ENCODE assay signal across 8 cellular contexts in the genomic region with DNA sequence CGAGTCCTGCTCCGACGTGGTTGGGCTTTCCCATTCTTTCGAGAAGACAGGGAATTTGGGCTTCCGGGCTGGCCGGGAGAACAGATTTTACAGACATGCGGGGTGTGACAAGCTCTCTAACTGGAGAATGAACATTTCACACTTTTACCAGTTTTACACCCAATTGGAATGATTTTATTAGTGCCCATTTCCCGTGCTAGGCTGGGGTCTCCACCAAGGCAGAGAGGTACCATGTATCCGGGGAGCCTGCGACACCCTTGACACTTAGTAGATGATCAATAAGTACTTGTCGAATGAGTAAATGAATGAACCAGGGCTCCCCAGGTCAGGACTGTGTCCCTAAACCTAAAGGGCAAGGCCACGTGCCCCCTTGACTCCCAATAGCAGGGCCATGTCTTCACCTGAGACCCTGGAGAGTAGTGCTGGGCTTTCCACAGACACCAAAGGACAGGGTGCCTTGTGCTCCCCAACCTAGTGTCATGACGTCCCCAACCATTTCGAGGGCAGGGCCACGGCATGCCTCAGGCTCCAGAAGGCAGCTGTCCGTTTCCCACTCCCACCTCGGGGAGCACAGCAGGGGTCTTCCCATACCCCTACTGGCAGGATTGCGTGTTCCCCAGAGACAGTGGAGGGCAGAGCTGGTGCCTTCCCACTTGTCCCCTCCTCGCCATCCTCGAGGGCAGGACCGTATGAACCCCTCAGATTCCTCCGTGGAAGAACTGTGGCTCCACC. TPM values are rescaled to one million over a fixed set of nuclear protein-coding genes. Genes with fewer than 3 reads are reported as not detected.
A peak's percentile ranks its signal among the peaks of the same experiment; 100 is the strongest.
DNase-seq lines count a peak whose midpoint lies in the region; ATAC-seq and TF ChIP-seq lines count a peak whose summit lies in the region.

No MANE protein-coding gene starts in this region.

- 13 to 17% (median 14%) methylated on average over 14 to 22 of the region's 22 CpGs for WGBS in spleen, 5 donors

- peaks cover 36% of the 10 kb centered on the region for H3K4me1 ChIP-seq in Caco-2
- H3K4me1 ChIP-seq in iPS-15b (ENCODE audit: control insufficient read depth, insufficient read depth, low read length) = no peaks in the 10 kb centered on the region
- peaks cover 30 to 86% (median 63%) of the 10 kb centered on the region in 6 donors for H3K4me1 ChIP-seq in spleen

- peak overlapping the region; percentile 70 for H3K9ac ChIP-seq in iPS-15b (ENCODE audit: low read depth, low read length)

- no peak for TF ChIP-seq POLR2A in spleen (IDR thresholded peaks at IDR 0.05)

- H3K4me3 ChIP-seq in Caco-2 (ENCODE audit: low read depth, low read length) (peak overlapping the region; percentile 89), LNCaP clone FGC (ENCODE audit: low read depth, low read length) (peak overlapping the region; percentile 84), iPS-15b (ENCODE audit: low read depth, low read length) (peak overlapping the region; percentile 84), spleen (peak overlapping the region; percentile 82 to 99 (median 96))

- no peaks in the 10 kb centered on the region for H3K9me3 ChIP-seq in Caco-2
- H3K9me3 ChIP-seq in iPS-15b (ENCODE audit: control insufficient read depth, insufficient read depth, low read length) = no peaks in the 10 kb centered on the region
- no peaks in the 10 kb centered on the region for H3K9me3 ChIP-seq in spleen

- H3K27ac ChIP-seq in spleen = peak overlapping the region; percentile 92 to 97 (median 96)

- ATAC-seq in HG03045 (IDR thresholded peaks at IDR 0.05; ENCODE audit: unreplicated experiment) (no peak), HG02678 (IDR thresholded peaks at IDR 0.05; ENCODE audit: unreplicated experiment) (no peak), GM18498 (IDR thresholded peaks at IDR 0.05; ENCODE audit: unreplicated experiment) (no peak)

- TSS peak; percentile 88 for BruUV-seq in Caco-2 (replicated peaks; lab: Mats Ljungman, UMichigan)

- H3K4me1 Mint-ChIP-seq in Caco-2 (ENCODE audit: low read depth, unreplicated experiment) = peaks cover 27% of the 10 kb centered on the region
- peaks cover 60% of the 10 kb centered on the region for H3K4me1 Mint-ChIP-seq in activated naive CD8-positive, alpha-beta T cell treated with anti-CD3 and anti-CD28 coated beads for 36 hours

- H3K27me3 Mint-ChIP-seq in Caco-2 (ENCODE audit: insufficient read depth, unreplicated experiment) = no peaks in the 10 kb centered on the region
- H3K27me3 Mint-ChIP-seq in activated naive CD8-positive, alpha-beta T cell treated with anti-CD3 and anti-CD28 coated beads for 36 hours = no peaks in the 10 kb centered on the region

- H3K36me3 ChIP-seq in Caco-2 (ENCODE audit: control insufficient read depth, insufficient read depth, low read length) (no peaks in the 10 kb centered on the region), iPS-15b (ENCODE audit: control insufficient read depth, insufficient read depth, low read length) (peaks cover 14% of the 10 kb centered on the region), spleen (peaks cover 3 to 55% (median 47%) of the 10 kb centered on the region in 6 donors)

- peaks cover 36% of the 10 kb centered on the region for H3K36me3 Mint-ChIP-seq in Caco-2 (ENCODE audit: insufficient read depth, unreplicated experiment)
- H3K36me3 Mint-ChIP-seq in activated naive CD8-positive, alpha-beta T cell treated with anti-CD3 and anti-CD28 coated beads for 36 hours = peaks cover 32% of the 10 kb centered on the region

- intact Hi-C loops in Caco-2 (cut with micrococcal nuclease; ENCODE audit: unreplicated experiment) = loop anchor here (1.0 to 10.0 kb wide), 5 partner anchors 19 to 317 kb away; a partner anchor contains a TSS
- intact Hi-C loops in spleen (cut with DNase I; ENCODE audit: low total_unique reads) = no loop called here

- H3K4me3 Mint-ChIP-seq in Caco-2 (ENCODE audit: unreplicated experiment) = peak overlapping the region; percentile 95
- peak overlapping the region; percentile 88 for H3K4me3 Mint-ChIP-seq in activated naive CD8-positive, alpha-beta T cell treated with anti-CD3 and anti-CD28 coated beads for 36 hours

- DNase-seq in Caco-2 (peak; percentile 41 to 46), LNCaP clone FGC (ENCODE audit: low read depth) (no peak), spleen (peak; percentile 86)
- peak; percentile 38 for DNase-seq in activated naive CD8-positive, alpha-beta T cell treated with anti-CD3 and anti-CD28 coated beads for 36 hours

- H3K27ac Mint-ChIP-seq in Caco-2 (ENCODE audit: unreplicated experiment) = peak overlapping the region; percentile 82
- H3K27ac Mint-ChIP-seq in activated naive CD8-positive, alpha-beta T cell treated with anti-CD3 and anti-CD28 coated beads for 36 hours = peak overlapping the region; percentile 99

- H3K27me3 ChIP-seq in Caco-2 (replicated peaks; ENCODE audit: control insufficient read depth, insufficient read depth, low read length) = no peaks in the 10 kb centered on the region
- H3K27me3 ChIP-seq in iPS-15b (ENCODE audit: control insufficient read depth, insufficient read depth, low read length) = peaks cover 9% of the 10 kb centered on the region
- H3K27me3 ChIP-seq in spleen (replicated peaks in 1 of 7) = no peaks in the 10 kb centered on the region

- H3K9me3 Mint-ChIP-seq in Caco-2 (ENCODE audit: unreplicated experiment) = no peaks in the 10 kb centered on the region
- H3K9me3 Mint-ChIP-seq in activated naive CD8-positive, alpha-beta T cell treated with anti-CD3 and anti-CD28 coated beads for 36 hours = no peaks in the 10 kb centered on the region

- CTCF ChIA-PET in Caco-2 (lab: Charles Lee) = interaction anchor here (0.6 to 2.4 kb wide), 6 partner anchors 18 to 318 kb away, joined by 3 to 16 read pairs (median 3); a partner anchor contains a TSS

- TF ChIP-seq CTCF in Caco-2 (IDR thresholded peaks at IDR 0.05; ENCODE audit: insufficient read depth in 1 of 2, low read depth in 1 of 2, low read length in 1 of 2, severe bottlenecking in 1 of 2, unreplicated experiment in 1 of 2) = no peak
- no peak for TF ChIP-seq CTCF in LNCaP clone FGC (IDR thresholded peaks at IDR 0.05; ENCODE audit: control insufficient read depth, extremely low read depth, insufficient read depth)
- TF ChIP-seq CTCF in spleen (IDR thresholded peaks at IDR 0.05 in 8 of 11, conservative IDR thresholded peaks at IDR 0.05 in 3 of 11) = peak in 1 of 11 experiments; percentile 21

- POLR2A ChIA-PET in Caco-2 (lab: Charles Lee) = interaction anchor here (0.8 to 2.7 kb wide), 6 partner anchors 11 to 318 kb away, joined by 3 to 73 read pairs (median 6); a partner anchor contains a TSS

RNA-seq across cellular contexts. Expression of a gene that starts 0.7 kb away (rescaled TPM):
- total RNA-seq in Caco-2 (2022) = 21.2 and 22.3 TPM in 2 replicates
- total RNA-seq in activated naive CD8-positive, alpha-beta T cell treated with anti-CD3 and anti-CD28 coated beads for 36 hours = 10 to 100 TPM; 46.2 to 48.0 TPM
- total RNA-seq in spleen = 100 to 1,000 TPM in 2 of 7 donors, 10 to 100 TPM in 5; 69.8 to 146 (median 90.9) TPM
- 10 to 100 TPM; 38.8 to 53.3 (median 41.1) TPM for polyA plus RNA-seq in spleen

RNA-seq across cellular contexts. Expression of a gene that starts 0.9 kb away (rescaled TPM):
- 127 and 139 TPM in 2 replicates for total RNA-seq in Caco-2 (2022)
- 10 to 100 TPM; 69.0 to 70.2 TPM for total RNA-seq in activated naive CD8-positive, alpha-beta T cell treated with anti-CD3 and anti-CD28 coated beads for 36 hours
- total RNA-seq in spleen = 100 to 1,000 TPM in 2 of 7 donors, 10 to 100 TPM in 5; 77.5 to 120 (median 88.0) TPM
- polyA plus RNA-seq in spleen = 10 to 100 TPM; 68.4 to 79.3 (median 73.9) TPM

RNA-seq across cellular contexts. Expression of a gene that starts 27.6 kb away (rescaled TPM):
- 39.2 and 39.3 TPM in 2 replicates for total RNA-seq in Caco-2 (2022)
- total RNA-seq in activated naive CD8-positive, alpha-beta T cell treated with anti-CD3 and anti-CD28 coated beads for 36 hours = 10 to 100 TPM; 57.3 to 59.9 TPM
- 10 to 100 TPM; 28.6 to 45.0 (median 33.4) TPM for total RNA-seq in spleen
- polyA plus RNA-seq in spleen = 10 to 100 TPM in 1 of 3 donors, 1 to 10 TPM in 2; 9.3 to 12.4 (median 9.7) TPM
